In genomic region chr21:37030864-37031263, GRCh38 we compare ENCODE assay signal across 8 cellular contexts. TPM values are rescaled to one million over a fixed set of nuclear protein-coding genes. Genes with fewer than 3 reads are reported as not detected.
"Had no signal": no experiment of that assay in that cellular context is flagged by ENCODE, and none has a peak within 500 bp of the region (broad histone marks: within the 10 kb centered on the region; RNA-seq: fewer than 3 reads in every experiment).

No MANE protein-coding gene starts in this region.

- H3K4me2 ChIP-seq: KMS-11 had no signal

- H3K27ac ChIP-seq: HL-60, KMS-11 had no signal

- H3K9ac ChIP-seq: KMS-11 had no signal

- DNase-seq: IMR-90, KBM-7, KG1 had no signal

RNA-seq across cellular contexts. Expression of gene RIPPLY3, which starts 24.4 kb away (rescaled TPM):
- total RNA-seq: HT-29, HT1080, IMR-90 had no signal
- polyA plus RNA-seq: IgD-negative memory B cell had no signal
